ENCODE assay signal across 15 cellular contexts in genomic region chr14:50319721-50320120, GRCh38. TPM values are rescaled to one million over a fixed set of nuclear protein-coding genes. Genes with fewer than 3 reads are reported as not detected.
DNase-seq lines count a peak whose midpoint lies in the region; TF ChIP-seq lines count a peak whose summit lies in the region.
"Had no signal": no experiment of that assay in that cellular context is flagged by ENCODE, and none has a peak within 500 bp of the region (broad histone marks: within the 10 kb centered on the region; RNA-seq: fewer than 3 reads in every experiment).

No MANE protein-coding gene starts in this region.

- H3K79me2 ChIP-seq in GM23248 (ENCODE audit: insufficient read depth) (peaks cover 18% of the 10 kb centered on the region), fibroblast of lung (ENCODE audit: control insufficient read depth, insufficient read depth, low read length) (peaks cover 3% of the 10 kb centered on the region)

- H3K4me3 ChIP-seq in GM23248, result no peak overlapping the region; the same call in 1 of the 2 replicates
- no peak overlapping the region for H3K4me3 ChIP-seq in fibroblast of lung (replicated peaks in 1 of 4; ENCODE audit: control extremely low read depth in 1 of 4, insufficient read depth in 1 of 4, low read depth in 3 of 4, low read length in 4 of 4)
- no peak overlapping the region for H3K4me3 ChIP-seq in sigmoid colon
- H3K4me3 ChIP-seq: HAP-1 had no signal

- TF ChIP-seq EP300 in sigmoid colon (IDR thresholded peaks at IDR 0.05), result no peak

- H3K4me1 ChIP-seq in GM23248 (ENCODE audit: insufficient read depth), result peaks cover 23% of the 10 kb centered on the region
- H3K4me1 ChIP-seq in fibroblast of lung (ENCODE audit: control insufficient read depth, extremely low read depth, insufficient read depth, low read length), result peaks cover 15% of the 10 kb centered on the region
- H3K4me1 ChIP-seq in sigmoid colon, result peaks cover 0 to 38% (median 17%) of the 10 kb centered on the region in 4 donors

- CTCF ChIA-PET in RWPE1 (lab: Yijun Ruan, JAX), result interaction anchor here (1.2 kb wide), 1 partner anchor 541 kb away, joined by 3 read pairs; no protein-coding TSS in a partner anchor

- peaks cover 17% of the 10 kb centered on the region for H3F3A ChIP-seq in GM23248 (ENCODE audit: insufficient read depth)

- no peaks in the 10 kb centered on the region for H3K27me3 ChIP-seq in GM23248 (replicated peaks; ENCODE audit: insufficient read depth)
- H3K27me3 ChIP-seq in fibroblast of lung (ENCODE audit: control insufficient read depth, insufficient read depth, low read length), result no peaks in the 10 kb centered on the region
- H3K27me3 ChIP-seq in sigmoid colon, result no peaks in the 10 kb centered on the region

- H3K27ac ChIP-seq in GM23248 (peak overlapping the region; percentile 80), RWPE1 (peak overlapping the region; percentile 88), fibroblast of lung (ENCODE audit: insufficient read depth, low read length) (peak overlapping the region; percentile 55), sigmoid colon (peak overlapping the region in 3 of 4 donors; percentile 72 to 76 (median 76))

- in situ Hi-C loops in GM23248 (cut with MboI), result loop anchor here (10.0 kb wide), 1 partner anchor 215 kb away; the partner anchor contains the start of gene MAP4K5

- WGBS in GM23248 (ENCODE audit: low coverage in 1 of 2, low lambda C conversion rate in 2 of 2, missing lambda C conversion rate in 2 of 2), 2 experiments, result 90 to 91% methylated on average over 2 of the region's 2 CpGs
- 89 to 92% methylated on average over 2 of the region's 2 CpGs for WGBS in sigmoid colon, 2 donors

- H3K9ac ChIP-seq in GM23248 (no peak overlapping the region), fibroblast of lung (ENCODE audit: insufficient read depth, low read length) (no peak overlapping the region)

- intact Hi-C loops in sigmoid colon (cut with DNase I), result loop anchor here (2.0 to 10.0 kb wide), 3 partner anchors 77 to 455 kb away; partner anchors contain the start of gene CDKL1

- POLR2A ChIA-PET in RWPE1 (lab: Yijun Ruan, JAX; ENCODE audit: low non-redundant PET), result no interaction called here

- H3K9me3 ChIP-seq in GM23248 (ENCODE audit: low read depth), result no peaks in the 10 kb centered on the region
- no peaks in the 10 kb centered on the region for H3K9me3 ChIP-seq in fibroblast of lung (ENCODE audit: control insufficient read depth, insufficient read depth, low read depth, low read length)
- H3K9me3 ChIP-seq in sigmoid colon, result no peaks in the 10 kb centered on the region
- H3K9me3 ChIP-seq: HAP-1 had no signal

- H3K9me2 ChIP-seq in GM23248 (ENCODE audit: insufficient read depth), result no peaks in the 10 kb centered on the region

- H4K20me1 ChIP-seq in GM23248 (ENCODE audit: insufficient read depth) (no peaks in the 10 kb centered on the region), fibroblast of lung (ENCODE audit: control insufficient read depth, extremely low read depth, insufficient read depth, low read length) (no peaks in the 10 kb centered on the region)

- TF ChIP-seq POLR2A in sigmoid colon (IDR thresholded peaks at IDR 0.05), result no peak

- no peak overlapping the region for H2AFZ ChIP-seq in GM23248
- H2AFZ ChIP-seq in fibroblast of lung (ENCODE audit: low read length), result no peak overlapping the region

- H3K4me2 ChIP-seq in GM23248 (ENCODE audit: unreplicated experiment), result peak overlapping the region; percentile 85
- no peak overlapping the region for H3K4me2 ChIP-seq in fibroblast of lung (ENCODE audit: extremely low read depth, insufficient read depth, low read length)

- no peaks in the 10 kb centered on the region for H3K36me3 ChIP-seq in GM23248 (ENCODE audit: low read depth)
- H3K36me3 ChIP-seq in fibroblast of lung (ENCODE audit: control insufficient read depth, insufficient read depth, low read length), result peaks cover 3% of the 10 kb centered on the region
- peaks cover 0 to 19% (median 5%) of the 10 kb centered on the region in 4 donors for H3K36me3 ChIP-seq in sigmoid colon

- DNase-seq in GM23248 (peak; percentile 56), RWPE1 (ENCODE audit: low spot score) (no peak), fibroblast of lung (ENCODE audit: low read depth in 2 of 2) (peak in 1 of 2 donors; percentile 31), sigmoid colon (no peak), NCI-H2227 (lab: John Stamatoyannopoulos, UW; ENCODE audit: unreplicated experiment) (no peak), NCI-H2029 (lab: John Stamatoyannopoulos, UW) (no peak)
- DNase-seq in stimulated activated CD8-positive, alpha-beta memory T cell treated with anti-CD3 and anti-CD28 coated beads, Interleukin-4, amount 100 ng/mL, for 48 hours, result no peak
- DNase-seq: activated B cell treated with CpG ODN at 0.5 μM for 24 hours; AML-193; Calu3; effector memory CD8-positive, alpha-beta T cell; NCI-H1105 treated with DMSO at 0.1 percent for 48 hours; NCI-H2171 treated with DMSO at 0.1 percent for 48 hours; stimulated activated naive B cell treated with anti-CD40 and anti-IgM and Interleukin-4, amounts not matched to agents 10 μg/mL and 1 μg/mL and 100 μg/mL, for 72 hours had no signal

- TF ChIP-seq CTCF in RWPE1 (conservative IDR thresholded peaks at IDR 0.05; ENCODE audit: low read depth) (no peak), fibroblast of lung (conservative IDR thresholded peaks at IDR 0.05 in 1 of 2, IDR thresholded peaks at IDR 0.05 in 1 of 2; ENCODE audit: low read depth in 1 of 2, low read length in 2 of 2) (no peak), sigmoid colon (IDR thresholded peaks at IDR 0.05) (no peak)

RNA-seq across cellular contexts. Expression of gene DMAC2L, which starts 7.6 kb away (rescaled TPM):
- total RNA-seq in GM23248 (2014; rRNA removed; shearing (Covaris generic)), result 4.4 and 7.8 TPM in 2 replicates
- 12.3 and 15.9 TPM in 2 replicates for polyA plus RNA-seq in GM23248 (2016; fragmentation: Nextera tagmentation; extraction: Ambion mirVana)
- 3.1 and 4.8 TPM in 2 replicates for total RNA-seq in fibroblast of lung
- polyA plus RNA-seq in fibroblast of lung, result 12.9 and 17.6 TPM in 2 replicates
- 10.7 and 12.4 TPM in 2 replicates for polyA plus RNA-seq in fibroblast of lung (2012)
- polyA minus RNA-seq in fibroblast of lung (ENCODE audit: low replicate concordance), result 0.48 and 1.3 TPM in 2 replicates
- total RNA-seq in sigmoid colon, result 10 to 100 TPM; 12.2 to 37.1 (median 28.5) TPM
- 10 to 100 TPM; 15.2 to 30.0 (median 19.4) TPM for polyA plus RNA-seq in sigmoid colon

RNA-seq across cellular contexts. Expression of gene L2HGDH, which starts 7.7 kb away (rescaled TPM):
- 1.3 and 2.6 TPM in 2 replicates for total RNA-seq in GM23248 (2014; rRNA removed; shearing (Covaris generic))
- polyA plus RNA-seq in GM23248 (2016; fragmentation: Nextera tagmentation; extraction: Ambion mirVana), result 1.8 and 2.0 TPM in 2 replicates
- total RNA-seq in fibroblast of lung, result 3.1 and 3.8 TPM in 2 replicates
- polyA plus RNA-seq in fibroblast of lung, result 3.0 and 3.9 TPM in 2 replicates
- 3.4 and 4.1 TPM in 2 replicates for polyA plus RNA-seq in fibroblast of lung (2012)
- 0.89 and 3.4 TPM in 2 replicates for polyA minus RNA-seq in fibroblast of lung (ENCODE audit: low replicate concordance)
- total RNA-seq in sigmoid colon, result 1 to 10 TPM; 2.7 to 6.3 (median 3.6) TPM
- polyA plus RNA-seq in sigmoid colon, result 1 to 10 TPM; 3.6 to 6.7 (median 5.7) TPM
